ENCODE assay signal across 11 cellular contexts in genomic region chr1:226644541-226645176, GRCh38.
DNase-seq lines count a peak whose midpoint lies in the region; FAIRE-seq and TF ChIP-seq lines count a peak whose summit lies in the region.
"Had no signal": no experiment of that assay in that cellular context is flagged by ENCODE, and none has a peak within 500 bp of the region (broad histone marks: within the 10 kb centered on the region; RNA-seq: fewer than 3 reads in every experiment).

No MANE protein-coding gene starts in this region.

- peak; percentile 44 for DNase-seq in activated CD4-positive, alpha-beta T cell treated with anti-CD3 and anti-CD28 coated beads for 48 hours
- no peak for DNase-seq in activated CD4-positive, alpha-beta T cell treated with anti-CD3 and anti-CD28 coated beads, Interleukin-2, amount 50 U/mL, for 48 hours
- DNase-seq in H1 (ENCODE audit: low read depth in 1 of 2, low spot score in 2 of 2) (no peak), HAP-1 (ENCODE audit: low spot score in 2 of 2) (no peak), OCI-M2 (lab: John Stamatoyannopoulos, UW; ENCODE audit: unreplicated experiment) (no peak), DMS114 treated with DMSO at 0.1 percent for 48 hours (lab: John Stamatoyannopoulos, UW; ENCODE audit: unreplicated experiment) (no peak)
- DNase-seq: NCI-H2081 treated with DMSO at 0.1 percent for 48 hours, RPMI8226, tibial artery had no signal

- H3K23ac ChIP-seq in H1 (ENCODE audit: insufficient read length) = no peak overlapping the region

- TF ChIP-seq EP300 in H1 (IDR thresholded peaks at IDR 0.05; ENCODE audit: borderline replicate concordance in 1 of 2, low read depth in 2 of 2, low read length in 2 of 2) = no peak

- H2AK5ac ChIP-seq in H1 (ENCODE audit: low read depth, low read length) = no peak overlapping the region

- TF ChIP-seq CTCF in OCI-LY3 (IDR thresholded peaks at IDR 0.05; ENCODE audit: low read depth, low read length) (no peak), H1 (IDR thresholded peaks at IDR 0.05; ENCODE audit: control extremely low read depth in 1 of 3, insufficient read depth in 1 of 3, low read depth in 1 of 3, low read length in 3 of 3) (no peak)

- POLR2A ChIA-PET in H1 (lab: Charles Lee; ENCODE audit: partially characterized antibody) = no interaction called here

- H3K23me2 ChIP-seq in H1 (ENCODE audit: low read depth, low read length) = no peaks in the 10 kb centered on the region

- TF ChIP-seq POLR2A in H1 (IDR thresholded peaks at IDR 0.05; ENCODE audit: control extremely low read depth in 1 of 2, low read depth in 2 of 2, low read length in 2 of 2) = no peak

- 0 out of 2 replicates have a peak overlapping the region, but pooled peaks have one; percentile 23 for H2BK12ac ChIP-seq in H1 (ENCODE audit: low read depth, low read length)

- no peak overlapping the region for H2BK120ac ChIP-seq in H1 (replicated peaks; ENCODE audit: low read depth, low read length)

- no peak overlapping the region for H3K56ac ChIP-seq in H1 (replicated peaks; ENCODE audit: insufficient read length, low read depth, low read length)

- H3K4me3 ChIP-seq in OCI-LY3 (ENCODE audit: low read length) (no peak overlapping the region), H1 (ENCODE audit: extremely low read depth in 1 of 4, insufficient read depth in 2 of 4, low read depth in 3 of 4, low read length in 4 of 4) (no peak overlapping the region), skin epidermis (no peak overlapping the region), HAP-1 (no peak overlapping the region)
- H3K4me3 ChIP-seq: tibial artery had no signal

- no peak overlapping the region for H4K91ac ChIP-seq in H1 (replicated peaks; ENCODE audit: insufficient read length, low read length)

- CTCF ChIA-PET in H1 (lab: Charles Lee; ENCODE audit: partially characterized antibody) = interaction anchor here (2.0 to 3.9 kb wide), 2 partner anchors 11 to 67 kb away, joined by 5 to 17 read pairs; no protein-coding TSS in a partner anchor

- H3K36me3 ChIP-seq in OCI-LY3 (replicated peaks; ENCODE audit: low read depth, low read length) (peaks cover 3% of the 10 kb centered on the region), H1 (ENCODE audit: control insufficient read depth in 2 of 4, insufficient read depth in 4 of 4, low read length in 3 of 4) (no peaks in the 10 kb centered on the region), HAP-1 (replicated peaks) (no peaks in the 10 kb centered on the region; the same call in 1 of the 2 replicates)

- H2AFZ ChIP-seq in OCI-LY3 (ENCODE audit: low read depth, low read length) (no peak overlapping the region), H1 (ENCODE audit: low read length) (no peak overlapping the region)

- H3K9ac ChIP-seq in OCI-LY3 (ENCODE audit: low read length) (no peak overlapping the region), H1 (replicated peaks in 1 of 4; ENCODE audit: extremely low read depth in 1 of 4, low read depth in 3 of 4, low read length in 3 of 4) (no peak overlapping the region)

- H3K79me1 ChIP-seq in H1 (ENCODE audit: low read depth, low read length) = no peaks in the 10 kb centered on the region

- H3K4me2 ChIP-seq in OCI-LY3 (ENCODE audit: low read length) = 0 out of 2 replicates have a peak overlapping the region, but pooled peaks have one; percentile 31
- no peak overlapping the region for H3K4me2 ChIP-seq in H1 (ENCODE audit: insufficient read depth in 1 of 2, low read depth in 2 of 2, low read length in 2 of 2)

- no peak overlapping the region for H3K14ac ChIP-seq in H1 (ENCODE audit: insufficient read length)

- no peak for TF ChIP-seq RAD21 in H1 (IDR thresholded peaks at IDR 0.05 in 1 of 2, conservative IDR thresholded peaks at IDR 0.05 in 1 of 2; ENCODE audit: low read depth in 2 of 2, low read length in 2 of 2)

- H4K8ac ChIP-seq in H1 (ENCODE audit: extremely low read depth, insufficient read depth, low read length) = no peak overlapping the region

- in situ Hi-C loops in HAP-1 (cut with MboI; ENCODE audit: low sequenced_read_pairs) = no loop called here

- no peak for FAIRE-seq in H1 (lab: Jason Lieb, UNC)

- H2BK20ac ChIP-seq in H1 (ENCODE audit: low read length) = no peak overlapping the region

- no peak overlapping the region for H2BK15ac ChIP-seq in H1 (ENCODE audit: low read length)

- H3K4me1 ChIP-seq in OCI-LY3 (ENCODE audit: low read length) (peaks cover 31% of the 10 kb centered on the region), H1 (replicated peaks in 1 of 4; ENCODE audit: control insufficient read depth in 3 of 4, insufficient read depth in 4 of 4, low read length in 3 of 4) (peaks cover 0 to 3% (median 1%) of the 10 kb centered on the region in 4 experiments; a peak in 2 of 7 replicates), HAP-1 (no peaks in the 10 kb centered on the region)
- H3K4me1 ChIP-seq: tibial artery had no signal

- H3K79me2 ChIP-seq in OCI-LY3 (ENCODE audit: low read length) = no peaks in the 10 kb centered on the region
- H3K79me2 ChIP-seq in H1 (ENCODE audit: control insufficient read depth in 1 of 2, insufficient read depth in 2 of 2, low read length in 2 of 2) = no peaks in the 10 kb centered on the region

- WGBS in H1 (ENCODE audit: extremely low coverage in 1 of 2, insufficient coverage in 1 of 2, insufficient read length in 1 of 2, insufficient replicate concordance in 2 of 2, low coverage in 1 of 2, low lambda C conversion rate in 2 of 2, missing lambda C conversion rate in 1 of 2), 2 experiments = 93% methylated on average over 10 of the region's 10 CpGs; no CpG with 5 or more reads in 1 of the 2 experiments

- H4K20me1 ChIP-seq in OCI-LY3 (ENCODE audit: insufficient read depth, low read length) = 0 out of 2 replicates have a peak, but pooled peaks cover 6% of the 10 kb centered on the region
- peaks cover 0 to 4% of the 10 kb centered on the region in 2 experiments for H4K20me1 ChIP-seq in H1 (replicated peaks in 1 of 2; ENCODE audit: control insufficient read depth in 1 of 2, insufficient read depth in 2 of 2, low read length in 2 of 2)

- no peak overlapping the region for H3K27ac ChIP-seq in OCI-LY3 (ENCODE audit: low read length)
- no peak overlapping the region for H3K27ac ChIP-seq in H1 (ENCODE audit: low read depth, low read length)
- peak overlapping the region in 11 of 21 experiments; percentile 4 to 79 (median 43) for H3K27ac ChIP-seq in skin epidermis
- H3K27ac ChIP-seq: tibial artery had no signal

- H3K18ac ChIP-seq in H1 (ENCODE audit: extremely low read depth, low read length) = no peak overlapping the region

- no peaks in the 10 kb centered on the region; the same call in 1 of the 2 replicates for H3K27me3 ChIP-seq in OCI-LY3 (ENCODE audit: low read depth, low read length)
- H3K27me3 ChIP-seq in H1 (replicated peaks in 1 of 4; ENCODE audit: control insufficient read depth in 3 of 4, extremely low read depth in 1 of 4, insufficient read depth in 3 of 4, low read length in 3 of 4) = no peaks in the 10 kb centered on the region; a peak in 1 of 7 replicates
- H3K27me3 ChIP-seq in HAP-1 (ENCODE audit: low read depth) = no peaks in the 10 kb centered on the region
- H3K27me3 ChIP-seq: tibial artery had no signal

- no peaks in the 10 kb centered on the region for H3K9me3 ChIP-seq in OCI-LY3 (ENCODE audit: insufficient read depth, low read length)
- H3K9me3 ChIP-seq in H1 (ENCODE audit: insufficient read depth in 2 of 2, low read depth in 1 of 2, low read length in 1 of 2) = no peaks in the 10 kb centered on the region
- H3K9me3 ChIP-seq in HAP-1 = no peaks in the 10 kb centered on the region
- H3K9me3 ChIP-seq: tibial artery had no signal

- no peak overlapping the region for H2BK5ac ChIP-seq in H1 (ENCODE audit: low read depth, low read length)

- H3K4ac ChIP-seq in H1 (replicated peaks; ENCODE audit: insufficient read length, low read depth, low read length) = no peak overlapping the region

- H4K5ac ChIP-seq in H1 (ENCODE audit: insufficient read length, low read depth, low read length) = no peak overlapping the region

TF ChIP-seq in H1, 55 proteins besides CTCF, POLR2A, EP300 and RAD21:
- TF ChIP-seq TCF12 (IDR thresholded peaks at IDR 0.05; ENCODE audit: low read depth, low read length) (no peak), CTBP2 (IDR thresholded peaks at IDR 0.05; ENCODE audit: borderline replicate concordance, insufficient read depth, insufficient read length, low read length) (no peak), JUND (IDR thresholded peaks at IDR 0.05; ENCODE audit: low read length) (no peak), NANOG (IDR thresholded peaks at IDR 0.05; ENCODE audit: insufficient read depth, low read depth, low read length, poor library complexity, severe bottlenecking) (no peak), SP4 (IDR thresholded peaks at IDR 0.05; ENCODE audit: low read length) (no peak), NRF1 (IDR thresholded peaks at IDR 0.05; ENCODE audit: low read depth, low read length) (no peak), CREB1 (IDR thresholded peaks at IDR 0.05) (no peak), HDAC2 (IDR thresholded peaks at IDR 0.05; ENCODE audit: borderline replicate concordance in 1 of 2, low read depth in 2 of 2, low read length in 2 of 2) (no peak), ATF3 (IDR thresholded peaks at IDR 0.05; ENCODE audit: insufficient read depth, low read depth, low read length) (no peak)
TF ChIP-seq in H1: peak in this region for 0.

Comparison
In these comparisons a context has a peak if more than half of its experiments do, and no peak if none do; other contexts are left out.
1. H3K27ac ChIP-seq: peak in skin epidermis (11 of 21); none in OCI-LY3 (single experiment) and H1 (single experiment).